25 cellular contexts compared by ENCODE assay signal in the genomic region with DNA sequence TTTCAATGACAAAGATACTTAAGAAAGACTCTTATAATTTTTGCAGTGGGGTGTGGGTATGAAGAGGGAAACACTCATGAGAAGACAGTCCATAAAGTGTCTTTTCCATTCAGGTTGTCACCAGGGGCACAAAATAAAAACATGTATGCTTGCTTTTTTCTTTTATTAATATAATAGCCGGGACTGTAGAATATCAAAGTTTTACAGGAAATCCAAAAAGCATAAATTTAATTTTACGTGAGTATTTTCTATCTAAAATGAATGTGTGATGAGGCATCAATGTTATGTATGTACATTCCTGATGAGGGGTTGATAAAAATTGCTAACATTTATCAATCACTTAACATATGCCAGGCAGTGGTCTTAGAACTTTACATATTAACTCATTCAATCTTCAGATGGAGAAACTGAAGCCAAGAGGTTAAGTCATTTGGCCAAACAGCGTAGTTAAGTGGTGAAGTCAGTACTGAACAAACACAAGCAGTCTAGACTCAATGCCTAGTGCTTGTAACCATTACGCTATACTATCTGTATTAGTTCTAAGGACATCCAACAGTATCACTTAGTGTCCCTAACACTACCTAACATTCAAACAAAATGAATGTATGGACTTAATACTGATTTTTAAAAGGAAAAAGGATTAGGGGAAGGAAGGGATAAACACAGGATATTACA.
"Had no signal": no experiment of that assay in that cellular context is flagged by ENCODE, and none has a peak within 500 bp of the region (broad histone marks: within the 10 kb centered on the region; RNA-seq: fewer than 3 reads in every experiment).

No MANE protein-coding gene starts in this region.

- ATAC-seq: activated naive CD4-positive, alpha-beta T cell treated with anti-CD3 and anti-CD28 coated beads, Interleukin-2, amount 50 U/mL, for 72 hours; left lobe of liver; natural killer cell; right cardiac atrium had no signal

- H3K4me1 ChIP-seq: breast epithelium, esophagus muscularis mucosa, lower lobe of right lung, neural progenitor cell, parathyroid adenoma, tibial nerve had no signal

- H3K4me1 Mint-ChIP-seq: activated B cell treated with CpG ODN at 0.5 μM for 24 hours; central memory CD8-positive, alpha-beta T cell; endodermal cell; natural killer cell; neural progenitor cell had no signal

- H3K9ac ChIP-seq: neural progenitor cell, parathyroid adenoma had no signal

- H3K4me2 ChIP-seq: neural progenitor cell had no signal

- H3K9me3 Mint-ChIP-seq: activated B cell treated with CpG ODN at 0.5 μM for 24 hours; activated naive CD4-positive, alpha-beta T cell treated with anti-CD3 and anti-CD28 coated beads, Interleukin-2, amount 50 U/mL, for 72 hours; central memory CD8-positive, alpha-beta T cell; dendritic cell treated with granulocyte-macrophage colony-stimulating factor and Interleukin-4, amounts not matched to agents 40 ng/mL and 50 ng/mL, for 4 days; endodermal cell; natural killer cell; neural progenitor cell; T-helper 2 cell treated with Interferon-gamma antibody and Interleukin-4, amounts not matched to agents 5 μg/mL and 100 μg/mL, for 36 hours had no signal

- DNase-seq: activated B cell treated with CpG ODN at 0.5 μM for 24 hours; activated CD4-positive, alpha-beta T cell treated with anti-CD3 and anti-CD28 coated beads, Interleukin-2, amount 50 U/mL, for 1 hour; activated naive CD4-positive, alpha-beta T cell; activated T-cell treated with anti-CD3 and anti-CD28 coated beads for 4 hours; endodermal cell; foreskin melanocyte; kidney glomerular epithelial cell; lower lobe of right lung; mesendoderm; natural killer cell; occipital lobe; right cardiac atrium; stimulated activated CD4-positive, alpha-beta T cell treated with anti-CD3 and anti-CD28 coated beads, Interleukin-2, amount 100 ng/mL, for 48 hours; stimulated activated naive CD4-positive, alpha-beta T cell treated with Interleukin-2 at 50 U/mL for 16 hours; T-helper 1 cell had no signal

- H3K27me3 Mint-ChIP-seq: activated B cell treated with CpG ODN at 0.5 μM for 24 hours; central memory CD8-positive, alpha-beta T cell; dendritic cell treated with granulocyte-macrophage colony-stimulating factor and Interleukin-4, amounts not matched to agents 40 ng/mL and 50 ng/mL, for 4 days had no signal

- H3K4me3 ChIP-seq: breast epithelium, esophagus muscularis mucosa, lower lobe of right lung, neural progenitor cell, tibial nerve had no signal

- H3K9me3 ChIP-seq: breast epithelium, esophagus muscularis mucosa, lower lobe of right lung, tibial nerve had no signal

- H2AFZ ChIP-seq: neural progenitor cell, parathyroid adenoma had no signal

- H3K27me3 ChIP-seq: breast epithelium, esophagus muscularis mucosa, neural progenitor cell, tibial nerve had no signal

- H3K27ac ChIP-seq: breast epithelium, esophagus muscularis mucosa, lower lobe of right lung, neural progenitor cell, parathyroid adenoma, tibial nerve had no signal

- H3K4me3 Mint-ChIP-seq: activated B cell treated with CpG ODN at 0.5 μM for 24 hours; central memory CD8-positive, alpha-beta T cell; dendritic cell treated with granulocyte-macrophage colony-stimulating factor and Interleukin-4, amounts not matched to agents 40 ng/mL and 50 ng/mL, for 4 days; endodermal cell; natural killer cell; neural progenitor cell; T-helper 2 cell treated with Interferon-gamma antibody and Interleukin-4, amounts not matched to agents 5 μg/mL and 100 μg/mL, for 36 hours had no signal

- H3K27ac Mint-ChIP-seq: activated B cell treated with CpG ODN at 0.5 μM for 24 hours; dendritic cell treated with granulocyte-macrophage colony-stimulating factor and Interleukin-4, amounts not matched to agents 40 ng/mL and 50 ng/mL, for 4 days; endodermal cell; natural killer cell; neural progenitor cell; T-helper 2 cell treated with Interferon-gamma antibody and Interleukin-4, amounts not matched to agents 5 μg/mL and 100 μg/mL, for 36 hours had no signal
